9 cellular contexts compared by ENCODE assay signal in the genomic region with DNA sequence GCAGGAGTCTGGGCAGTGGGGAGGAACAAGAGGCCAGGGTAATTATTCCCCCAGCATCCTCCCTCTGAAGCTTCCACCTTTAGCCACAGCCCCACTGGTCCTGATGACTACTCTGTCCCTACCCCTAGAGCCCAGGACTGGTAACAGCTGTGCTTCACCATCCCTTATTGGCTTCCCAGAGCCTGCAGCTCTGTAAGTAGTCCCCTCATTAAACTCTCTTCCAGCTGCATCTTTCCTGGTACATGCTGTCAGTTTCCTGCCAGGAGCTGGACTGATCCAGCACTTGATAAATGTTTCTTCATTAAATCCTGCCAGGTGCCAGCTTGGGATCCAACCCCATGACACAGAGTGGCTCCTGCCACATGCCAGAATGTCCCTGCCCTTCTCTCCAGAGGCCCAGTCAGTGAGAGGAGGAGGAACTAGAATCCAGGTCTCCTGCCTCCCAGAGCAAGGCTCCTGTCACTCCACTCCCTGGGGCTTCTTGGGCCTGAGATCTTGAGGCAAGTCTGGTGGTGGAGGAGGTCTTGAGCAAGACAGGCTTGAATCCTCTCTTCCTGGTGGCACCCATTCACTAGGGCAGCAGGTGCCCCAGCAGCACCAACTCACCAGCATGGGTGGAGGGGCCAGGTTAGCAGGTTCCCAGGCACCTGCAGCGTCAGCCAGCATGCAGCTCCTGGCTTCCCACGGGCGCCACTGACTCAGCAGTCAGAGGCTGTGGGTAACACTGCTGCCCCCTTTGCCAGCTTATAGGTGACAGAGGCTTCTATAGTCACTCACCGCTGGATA. TPM values are rescaled to one million over a fixed set of nuclear protein-coding genes. Genes with fewer than 3 reads are reported as not detected.
A peak's percentile ranks its signal among the peaks of the same experiment; 100 is the strongest.
DNase-seq lines count a peak whose midpoint lies in the region; ATAC-seq and TF ChIP-seq lines count a peak whose summit lies in the region.
"Had no signal": no experiment of that assay in that cellular context is flagged by ENCODE, and none has a peak within 500 bp of the region (broad histone marks: within the 10 kb centered on the region; RNA-seq: fewer than 3 reads in every experiment).

No MANE protein-coding gene starts in this region.

- peak; percentile 13 for DNase-seq in activated T-cell treated with anti-CD3 and anti-CD28 coated beads, Interleukin-2, amount 50 U/mL, for 1 hour
- DNase-seq in activated T-cell treated with anti-CD3 and anti-CD28 coated beads, Interleukin-2, amount 50 U/mL, for 4 hours, result no peak
- DNase-seq in upper lobe of right lung (no peak), islet precursor cell (no peak), GOT3 (lab: John Stamatoyannopoulos, UW) (no peak)
- DNase-seq: NCI-H2081 treated with DMSO at 0.1 percent for 48 hours had no signal

- H3K4me3 ChIP-seq in upper lobe of right lung, result no peak overlapping the region
- H3K4me3 ChIP-seq: psoas muscle had no signal

- no peaks in the 10 kb centered on the region for H3K36me3 ChIP-seq in upper lobe of right lung

- H3K9me3 ChIP-seq in upper lobe of right lung, result no peaks in the 10 kb centered on the region
- H3K9me3 ChIP-seq: psoas muscle had no signal

- H3K4me1 Mint-ChIP-seq in activated T-cell treated with anti-CD3 and anti-CD28 coated beads, Interleukin-2, amount 50 U/mL, for 4 hours (ENCODE audit: low read depth), result no peaks in the 10 kb centered on the region
- H3K4me1 Mint-ChIP-seq: T-cell had no signal

- H3K27ac ChIP-seq in upper lobe of right lung, result no peak overlapping the region
- H3K27ac ChIP-seq: psoas muscle had no signal

- H3K36me3 Mint-ChIP-seq in activated T-cell treated with anti-CD3 and anti-CD28 coated beads, Interleukin-2, amount 50 U/mL, for 4 hours (ENCODE audit: insufficient read depth), result no peaks in the 10 kb centered on the region
- H3K36me3 Mint-ChIP-seq: T-cell had no signal

- no peaks in the 10 kb centered on the region for H3K27me3 ChIP-seq in upper lobe of right lung

- H3K4me1 ChIP-seq in upper lobe of right lung, result peaks cover 14% of the 10 kb centered on the region
- H3K4me1 ChIP-seq: psoas muscle had no signal

- no peak overlapping the region for H3K4me3 Mint-ChIP-seq in activated T-cell treated with anti-CD3 and anti-CD28 coated beads, Interleukin-2, amount 50 U/mL, for 4 hours
- H3K4me3 Mint-ChIP-seq: T-cell had no signal

- no peak for ATAC-seq in activated T-cell treated with anti-CD3 and anti-CD28 coated beads, Interleukin-2, amount 50 U/mL, for 4 hours
- ATAC-seq in esophagus mucosa (peak; percentile 69), upper lobe of right lung (peak; percentile 5)
- ATAC-seq: psoas muscle had no signal

- no peaks in the 10 kb centered on the region for H3K9me3 Mint-ChIP-seq in activated T-cell treated with anti-CD3 and anti-CD28 coated beads, Interleukin-2, amount 50 U/mL, for 4 hours
- H3K9me3 Mint-ChIP-seq: T-cell had no signal

- H3K27me3 Mint-ChIP-seq in activated T-cell treated with anti-CD3 and anti-CD28 coated beads, Interleukin-2, amount 50 U/mL, for 4 hours (ENCODE audit: low read depth), result peaks cover 5% of the 10 kb centered on the region

- no peak for TF ChIP-seq CTCF in upper lobe of right lung (IDR thresholded peaks at IDR 0.05)

- intact Hi-C loops in upper lobe of right lung (cut with DNase I), result loop anchor here (5.0 kb wide), 1 partner anchor 38 kb away; no protein-coding TSS in a partner anchor

RNA-seq across cellular contexts. Expression of a gene that starts 27.6 kb away (rescaled TPM):
- not detected for total RNA-seq in activated T-cell treated with anti-CD3 and anti-CD28 coated beads, Interleukin-2, amount 50 U/mL, for 4 hours
- total RNA-seq in esophagus mucosa (not detected), upper lobe of right lung (not detected)
- total RNA-seq: psoas muscle, T-cell had no signal

RNA-seq across cellular contexts. Expression of a gene that starts 30.3 kb away (rescaled TPM):
- total RNA-seq in activated T-cell treated with anti-CD3 and anti-CD28 coated beads, Interleukin-2, amount 50 U/mL, for 4 hours, result 1 to 10 TPM; 6.0 to 7.2 (median 6.8) TPM
- total RNA-seq in esophagus mucosa, result 62.0 TPM
- total RNA-seq in upper lobe of right lung, result 103 TPM

RNA-seq across cellular contexts. Expression of a gene that starts 40.3 kb away (rescaled TPM):
- total RNA-seq in activated T-cell treated with anti-CD3 and anti-CD28 coated beads, Interleukin-2, amount 50 U/mL, for 4 hours, result 10 to 100 TPM; 21.7 to 29.4 (median 24.7) TPM
- 15.3 TPM for total RNA-seq in esophagus mucosa
- 11.4 TPM for total RNA-seq in upper lobe of right lung

RNA-seq across cellular contexts. Expression of a gene that starts 40.5 kb away (rescaled TPM):
- 100 to 1,000 TPM; 306 to 337 (median 326) TPM for total RNA-seq in activated T-cell treated with anti-CD3 and anti-CD28 coated beads, Interleukin-2, amount 50 U/mL, for 4 hours
- 244 TPM for total RNA-seq in esophagus mucosa
- 169 TPM for total RNA-seq in upper lobe of right lung

RNA-seq across cellular contexts. Expression of a gene that starts 47.0 kb away (rescaled TPM):
- 10 to 100 TPM; 17.3 to 17.6 (median 17.5) TPM for total RNA-seq in activated T-cell treated with anti-CD3 and anti-CD28 coated beads, Interleukin-2, amount 50 U/mL, for 4 hours
- 6.3 TPM for total RNA-seq in esophagus mucosa
- total RNA-seq in upper lobe of right lung, result 5.3 TPM

Comparison
In these comparisons a context has a peak if more than half of its experiments do, and no peak if none do; other contexts are left out.
1. ATAC-seq: peak in esophagus mucosa (single experiment) and upper lobe of right lung (single experiment); none in activated T-cell treated with anti-CD3 and anti-CD28 coated beads, Interleukin-2, amount 50 U/mL, for 4 hours (0 of 2).